Comparison of ENCODE assay signal across 13 cellular contexts in the genomic region with DNA sequence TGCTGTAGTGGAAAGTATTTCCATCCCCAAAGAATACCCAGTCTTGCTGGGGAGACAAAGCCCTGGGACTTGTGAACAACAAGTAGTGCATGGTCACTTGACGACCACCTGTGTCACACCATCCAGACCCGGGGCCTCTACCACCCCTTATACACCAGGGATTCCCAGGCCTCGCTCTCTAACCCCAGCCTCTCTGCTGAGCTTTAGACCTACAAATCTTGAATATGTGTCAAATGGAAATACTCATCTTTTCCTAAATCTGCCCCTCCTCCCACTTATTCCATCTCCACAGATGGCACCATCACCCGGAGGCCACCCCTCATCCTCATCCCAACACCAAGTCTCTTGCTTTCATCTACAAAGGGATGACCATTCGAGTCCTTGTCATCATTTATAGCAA. TPM values are rescaled to one million over a fixed set of nuclear protein-coding genes. Genes with fewer than 3 reads are reported as not detected.
A peak's percentile ranks its signal among the peaks of the same experiment; 100 is the strongest.
DNase-seq lines count a peak whose midpoint lies in the region; ATAC-seq and TF ChIP-seq lines count a peak whose summit lies in the region.
"Had no signal": no experiment of that assay in that cellular context is flagged by ENCODE, and none has a peak within 500 bp of the region (broad histone marks: within the 10 kb centered on the region; RNA-seq: fewer than 3 reads in every experiment).

No MANE protein-coding gene starts in this region.

- peaks cover 30% of the 10 kb centered on the region for H3K4me1 Mint-ChIP-seq in activated naive CD4-positive, alpha-beta T cell treated with anti-CD3 and anti-CD28 coated beads, Interleukin-2, amount 10 ng/mL, durations not matched to agents 7 days and 5 days
- H3K4me1 Mint-ChIP-seq in activated T-helper 2 cell treated with anti-CD3 and anti-CD28 coated beads, Interferon-gamma antibody, Interleukin-2, Interleukin-4, amounts not matched to agents 10 μg/mL and 5 μg/mL and 100 μg/mL, durations not matched to agents 14 hours and 24 hours and 36 hours (ENCODE audit: low read depth) = peaks cover 24% of the 10 kb centered on the region

- TF ChIP-seq CTCF in lower lobe of right lung (IDR thresholded peaks at IDR 0.05) (no peak), thyroid gland (IDR thresholded peaks at IDR 0.05) (no peak)

- no peak overlapping the region for H3K27ac Mint-ChIP-seq in activated naive CD4-positive, alpha-beta T cell treated with anti-CD3 and anti-CD28 coated beads, Interleukin-2, amount 10 ng/mL, durations not matched to agents 7 days and 5 days
- H3K27ac Mint-ChIP-seq in activated T-helper 2 cell treated with anti-CD3 and anti-CD28 coated beads, Interferon-gamma antibody, Interleukin-2, Interleukin-4, amounts not matched to agents 10 μg/mL and 5 μg/mL and 100 μg/mL, durations not matched to agents 14 hours and 24 hours and 36 hours = peak overlapping the region; percentile 97

- intact Hi-C loops in activated T-helper 2 cell treated with anti-CD3 and anti-CD28 coated beads, Interferon-gamma antibody, Interleukin-2, Interleukin-4, amounts not matched to agents 10 μg/mL and 5 μg/mL and 100 μg/mL, durations not matched to agents 14 hours and 24 hours and 36 hours (cut with micrococcal nuclease) = loop anchor here (1.0 kb wide), 1 partner anchor 11 kb away; no protein-coding TSS in a partner anchor
- intact Hi-C loops in lower lobe of right lung (cut with DNase I) (no loop called here), thyroid gland (cut with DNase I) (loop anchor here (5.0 to 10.0 kb wide), 2 partner anchors 143 to 505 kb away; no protein-coding TSS in a partner anchor), left cardiac atrium (cut with DNase I) (loop anchor here (5.0 to 10.0 kb wide), 3 partner anchors 143 to 505 kb away; no protein-coding TSS in a partner anchor)

- peak overlapping the region; percentile 98 for H3K4me3 Mint-ChIP-seq in activated naive CD4-positive, alpha-beta T cell treated with anti-CD3 and anti-CD28 coated beads, Interleukin-2, amount 10 ng/mL, durations not matched to agents 7 days and 5 days
- peak overlapping the region; percentile 92 for H3K4me3 Mint-ChIP-seq in activated T-helper 2 cell treated with anti-CD3 and anti-CD28 coated beads, Interferon-gamma antibody, Interleukin-2, Interleukin-4, amounts not matched to agents 10 μg/mL and 5 μg/mL and 100 μg/mL, durations not matched to agents 14 hours and 24 hours and 36 hours (ENCODE audit: low read depth)

- H3K27ac ChIP-seq in lower lobe of right lung = peak overlapping the region; percentile 99
- H3K27ac ChIP-seq in thyroid gland = peak overlapping the region in 2 of 3 donors; percentile 93 to 99

- whole genome bisulfite sequencing in thyroid gland, 2 donors = 95% methylated on average over 5 of the region's 5 CpGs

- ATAC-seq in lower lobe of right lung (no peak), GM18858 (IDR thresholded peaks at IDR 0.05; ENCODE audit: unreplicated experiment) (no peak), left cardiac atrium (no peak)

- H3K4me3 ChIP-seq in lower lobe of right lung (no peak overlapping the region), thyroid gland (replicated peaks in 1 of 3) (no peak overlapping the region)

- H3K36me3 Mint-ChIP-seq in activated naive CD4-positive, alpha-beta T cell treated with anti-CD3 and anti-CD28 coated beads, Interleukin-2, amount 10 ng/mL, durations not matched to agents 7 days and 5 days = peaks cover 8% of the 10 kb centered on the region
- peaks cover 11% of the 10 kb centered on the region for H3K36me3 Mint-ChIP-seq in activated T-helper 2 cell treated with anti-CD3 and anti-CD28 coated beads, Interferon-gamma antibody, Interleukin-2, Interleukin-4, amounts not matched to agents 10 μg/mL and 5 μg/mL and 100 μg/mL, durations not matched to agents 14 hours and 24 hours and 36 hours (ENCODE audit: low read depth)

- H3K9me3 ChIP-seq in lower lobe of right lung = no peaks in the 10 kb centered on the region
- no peaks in the 10 kb centered on the region for H3K9me3 ChIP-seq in thyroid gland
- H3K9me3 ChIP-seq: tibial nerve had no signal

- H3K27me3 Mint-ChIP-seq in activated naive CD4-positive, alpha-beta T cell treated with anti-CD3 and anti-CD28 coated beads, Interleukin-2, amount 10 ng/mL, durations not matched to agents 7 days and 5 days = peaks cover 21% of the 10 kb centered on the region
- peaks cover 9% of the 10 kb centered on the region for H3K27me3 Mint-ChIP-seq in activated T-helper 2 cell treated with anti-CD3 and anti-CD28 coated beads, Interferon-gamma antibody, Interleukin-2, Interleukin-4, amounts not matched to agents 10 μg/mL and 5 μg/mL and 100 μg/mL, durations not matched to agents 14 hours and 24 hours and 36 hours (ENCODE audit: low read depth)

- peaks cover 22% of the 10 kb centered on the region for H3K4me1 ChIP-seq in lower lobe of right lung
- peaks cover 0 to 14% of the 10 kb centered on the region in 2 donors for H3K4me1 ChIP-seq in thyroid gland

- CTCF ChIA-PET in activated naive CD4-positive, alpha-beta T cell treated with anti-CD3 and anti-CD28 coated beads, Interleukin-2, amount 10 ng/mL, durations not matched to agents 7 days and 5 days (lab: Charles Lee) = interaction anchor here (1.5 to 22.4 kb wide), 4 partner anchors 11 to 509 kb away, joined by 4 to 717 read pairs (median 18); a partner anchor contains a TSS

- no peak for DNase-seq in activated naive CD4-positive, alpha-beta T cell treated with anti-CD3 and anti-CD28 coated beads, Interleukin-2, amount 10 ng/mL, durations not matched to agents 7 days and 5 days
- no peak for DNase-seq in activated naive CD4-positive, alpha-beta T cell treated with Interleukin-2 at 50 U/mL for 16 hours
- DNase-seq in activated T-helper 2 cell treated with anti-CD3 and anti-CD28 coated beads, Interferon-gamma antibody, Interleukin-2, Interleukin-4, amounts not matched to agents 10 μg/mL and 5 μg/mL and 100 μg/mL, durations not matched to agents 14 hours and 24 hours and 36 hours (ENCODE audit: low spot score) = no peak
- DNase-seq in lower lobe of right lung = no peak
- DNase-seq in thyroid gland = no peak
- no peak for DNase-seq in left cardiac atrium
- DNase-seq in activated CD4-positive, CD25-positive, alpha-beta regulatory T cell (lab: John Stamatoyannopoulos, UW) = no peak
- DNase-seq: mesendoderm, MG63, NCI-H2081 treated with DMSO at 0.1 percent for 48 hours, NCI-H774 had no signal

- H3K9me3 Mint-ChIP-seq in activated naive CD4-positive, alpha-beta T cell treated with anti-CD3 and anti-CD28 coated beads, Interleukin-2, amount 10 ng/mL, durations not matched to agents 7 days and 5 days = peaks cover 1% of the 10 kb centered on the region
- H3K9me3 Mint-ChIP-seq in activated T-helper 2 cell treated with anti-CD3 and anti-CD28 coated beads, Interferon-gamma antibody, Interleukin-2, Interleukin-4, amounts not matched to agents 10 μg/mL and 5 μg/mL and 100 μg/mL, durations not matched to agents 14 hours and 24 hours and 36 hours = no peaks in the 10 kb centered on the region

- TF ChIP-seq POLR2A in thyroid gland (IDR thresholded peaks at IDR 0.05) = no peak

- no peaks in the 10 kb centered on the region for H3K36me3 ChIP-seq in lower lobe of right lung
- no peaks in the 10 kb centered on the region for H3K36me3 ChIP-seq in thyroid gland
- H3K36me3 ChIP-seq: MG63 had no signal

- H3K27me3 ChIP-seq in lower lobe of right lung (ENCODE audit: low read depth) (no peaks in the 10 kb centered on the region), thyroid gland (no peaks in the 10 kb centered on the region)
- H3K27me3 ChIP-seq: MG63, tibial nerve had no signal

RNA-seq across cellular contexts. Expression of a gene that starts 0.9 kb away (rescaled TPM):
- total RNA-seq in activated T-helper 2 cell treated with anti-CD3 and anti-CD28 coated beads, Interferon-gamma antibody, Interleukin-2, Interleukin-4, amounts not matched to agents 10 μg/mL and 5 μg/mL and 100 μg/mL, durations not matched to agents 14 hours and 24 hours and 36 hours = 3.6 and 4.8 TPM in 2 replicates
- 16.5 TPM for total RNA-seq in lower lobe of right lung
- total RNA-seq in thyroid gland = 10 to 100 TPM; 12.3 to 17.9 (median 15.3) TPM
- 1 to 10 TPM; 4.1 to 4.9 TPM for total RNA-seq in left cardiac atrium

RNA-seq across cellular contexts. Expression of a gene that starts 14.3 kb away (rescaled TPM):
- 50.2 and 50.5 TPM in 2 replicates for total RNA-seq in activated T-helper 2 cell treated with anti-CD3 and anti-CD28 coated beads, Interferon-gamma antibody, Interleukin-2, Interleukin-4, amounts not matched to agents 10 μg/mL and 5 μg/mL and 100 μg/mL, durations not matched to agents 14 hours and 24 hours and 36 hours
- 14.6 TPM for total RNA-seq in lower lobe of right lung
- total RNA-seq in thyroid gland = 10 to 100 TPM; 22.2 to 35.7 (median 29.1) TPM
- total RNA-seq in left cardiac atrium = 1 to 10 TPM; 1.5 to 3.3 TPM
